1 cellular context compared by ENCODE assay signal in genomic region chr2:148106331-148106730, GRCh38.
TF ChIP-seq lines count a peak whose summit lies in the region.

No MANE protein-coding gene starts in this region.

TF ChIP-seq in GM23338, 12 proteins besides CTCF, POLR2A, EP300 and RAD21 (continued from another document):
- TF ChIP-seq REST (IDR thresholded peaks at IDR 0.05; ENCODE audit: unreplicated experiment): no peak
- TF ChIP-seq ZNF331 (CRISPR knock-in tag; IDR thresholded peaks at IDR 0.05; ENCODE audit: low read depth): no peak
- no peak for TF ChIP-seq POLR2AphosphoS5 (IDR thresholded peaks at IDR 0.05; ENCODE audit: low read depth)
- TF ChIP-seq NANOG (IDR thresholded peaks at IDR 0.05; ENCODE audit: borderline replicate concordance): no peak
